ENCODE assay signal across 9 cellular contexts in the genomic region with DNA sequence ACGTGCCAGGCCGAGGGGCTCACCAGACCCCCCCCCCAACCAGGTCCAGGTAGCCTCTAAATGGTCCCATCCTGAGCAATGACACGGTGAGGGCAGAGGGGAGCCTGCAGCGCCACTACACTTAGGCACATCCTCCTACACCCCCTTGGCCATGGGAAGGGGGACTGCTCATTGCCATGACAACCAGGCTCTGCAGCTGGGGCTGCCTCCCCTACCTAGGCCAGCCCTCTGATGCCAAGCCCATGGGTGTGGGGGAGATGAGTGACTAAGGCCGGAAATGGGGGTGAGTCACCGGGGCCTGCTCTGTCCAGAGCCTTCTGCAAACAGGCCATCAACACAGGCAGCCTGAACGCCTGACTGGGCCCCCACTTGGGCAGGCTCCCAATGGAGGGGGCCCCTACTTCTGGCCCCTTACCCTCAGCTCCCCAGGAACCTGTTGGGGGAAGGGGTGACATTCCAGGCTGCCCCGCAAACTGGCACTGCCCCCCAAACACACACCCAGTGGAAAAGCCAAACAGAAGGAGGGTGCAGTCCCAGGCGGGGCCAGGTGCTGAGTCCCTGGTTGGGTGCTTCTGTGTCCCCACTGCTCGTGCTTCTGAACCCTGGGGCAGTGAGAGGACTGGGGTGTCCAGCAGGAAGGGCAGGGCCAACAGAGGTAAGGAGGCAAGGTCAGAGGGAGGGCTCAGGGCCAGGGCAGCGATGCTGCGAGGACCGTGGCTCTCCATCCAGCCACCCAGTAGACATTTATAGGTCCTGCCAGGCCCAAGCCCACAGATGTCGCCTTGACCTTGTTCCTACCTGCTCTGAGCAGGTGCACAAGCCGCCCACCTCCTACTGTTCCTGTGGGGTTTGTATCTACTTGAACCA. TPM values are rescaled to one million over a fixed set of nuclear protein-coding genes. Genes with fewer than 3 reads are reported as not detected.
DNase-seq lines count a peak whose midpoint lies in the region; TF ChIP-seq lines count a peak whose summit lies in the region.
"Had no signal": no experiment of that assay in that cellular context is flagged by ENCODE, and none has a peak within 500 bp of the region (broad histone marks: within the 10 kb centered on the region; RNA-seq: fewer than 3 reads in every experiment).

No MANE protein-coding gene starts in this region.

- CTCF ChIA-PET in GM10248 (lab: Yijun Ruan, JAX), result interaction anchor here (1.0 to 2.0 kb wide), 5 partner anchors 8 to 73 kb away, joined by 3 to 9 read pairs (median 5); partner anchors contain the start of genes ACBD4 and PLCD3

- H3K27ac ChIP-seq in esophagus muscularis mucosa (replicated peaks in 1 of 4) (peak overlapping the region; percentile 52 to 63 (median 56)), prostate gland (no peak overlapping the region)

- DNase-seq in activated gamma-delta T cell treated with Interleukin-2 at 50 U/mL for 16 hours, result peak; percentile 38
- no peak for DNase-seq in activated gamma-delta T cell (lab: John Stamatoyannopoulos, UW)
- peak; percentile 37 for DNase-seq in SK-MEL-5 (ENCODE audit: low read depth, low spot score)
- no peak for DNase-seq in esophagus muscularis mucosa (ENCODE audit: extremely low spot score)
- no peak for DNase-seq in prostate gland (ENCODE audit: low spot score)
- DNase-seq in COR-L47 (lab: John Stamatoyannopoulos, UW), result no peak
- no peak for DNase-seq in GM10248 (ENCODE audit: extremely low spot score)
- no peak for DNase-seq in NCI-H2107 treated with DMSO at 0.1 percent for 48 hours (lab: John Stamatoyannopoulos, UW; ENCODE audit: unreplicated experiment)
- DNase-seq: DND-41 had no signal

- H3K9me3 ChIP-seq in esophagus muscularis mucosa (no peaks in the 10 kb centered on the region), prostate gland (no peaks in the 10 kb centered on the region)

- in situ Hi-C loops in SK-MEL-5 (cut with HindIII; ENCODE audit: low pct_unique_long_range_greater_than_20kb, low sequenced_read_pairs), result no loop called here

- intact Hi-C loops in esophagus muscularis mucosa (cut with DNase I), result no loop called here
- intact Hi-C loops in prostate gland (cut with DNase I), result no loop called here

- 63% methylated on average over 14 of the region's 15 CpGs for WGBS in esophagus muscularis mucosa
- 67% methylated on average over 14 of the region's 15 CpGs for WGBS in prostate gland

- no peaks in the 10 kb centered on the region for H3K27me3 ChIP-seq in esophagus muscularis mucosa
- H3K27me3 ChIP-seq in prostate gland (replicated peaks; ENCODE audit: insufficient read depth), result no peaks in the 10 kb centered on the region

- no peak for TF ChIP-seq POLR2A in esophagus muscularis mucosa (IDR thresholded peaks at IDR 0.05; ENCODE audit: low read depth)
- TF ChIP-seq POLR2A in prostate gland (IDR thresholded peaks at IDR 0.05), result peak; percentile 38

- POLR2A ChIA-PET in GM10248 (lab: Yijun Ruan, JAX), result no interaction called here

- no peak overlapping the region for H3K4me3 ChIP-seq in esophagus muscularis mucosa
- no peak overlapping the region for H3K4me3 ChIP-seq in prostate gland

- no peak for TF ChIP-seq EP300 in esophagus muscularis mucosa (IDR thresholded peaks at IDR 0.05)

- TF ChIP-seq CTCF in esophagus muscularis mucosa (IDR thresholded peaks at IDR 0.05) (no peak), prostate gland (IDR thresholded peaks at IDR 0.05) (no peak), GM10248 (IDR thresholded peaks at IDR 0.05; ENCODE audit: control extremely low read depth, extremely low read depth, low read depth, missing control alignments) (no peak)

- H3K36me3 ChIP-seq in esophagus muscularis mucosa (peaks cover 0 to 21% (median 20%) of the 10 kb centered on the region in 4 donors), prostate gland (no peaks in the 10 kb centered on the region)

- H3K4me1 ChIP-seq in esophagus muscularis mucosa, result peaks cover 45 to 82% (median 74%) of the 10 kb centered on the region in 4 donors
- H3K4me1 ChIP-seq in prostate gland (replicated peaks), result peaks cover 5% of the 10 kb centered on the region

RNA-seq across cellular contexts. Expression of gene PLCD3, which starts 8.2 kb away (rescaled TPM):
- total RNA-seq in SK-MEL-5 (2014; rRNA removed; shearing (Covaris generic)), result 4.0 and 9.8 TPM in 2 replicates
- polyA plus RNA-seq in SK-MEL-5 (2015; cell fraction: cytosol; rRNA removed), result 31.2 and 36.3 TPM in 2 replicates
- 20.6 and 47.6 TPM in 2 replicates for polyA plus RNA-seq in SK-MEL-5 (2015; cell fraction: nucleus; rRNA removed)
- total RNA-seq in esophagus muscularis mucosa, result 100 to 1,000 TPM in 2 of 4 donors, 10 to 100 TPM in 2; 49.4 to 154 (median 106) TPM
- total RNA-seq in prostate gland, result 100 to 1,000 TPM in 1 of 2 donors, 10 to 100 TPM in 1; 34.7 to 154 TPM

RNA-seq across cellular contexts. Expression of gene ACBD4, which starts 11.3 kb away (rescaled TPM):
- 1.7 and 3.3 TPM in 2 replicates for total RNA-seq in SK-MEL-5 (2014; rRNA removed; shearing (Covaris generic))
- polyA plus RNA-seq in SK-MEL-5 (2015; cell fraction: cytosol; rRNA removed), result 4.2 and 5.6 TPM in 2 replicates
- polyA plus RNA-seq in SK-MEL-5 (2015; cell fraction: nucleus; rRNA removed), result 13.5 and 22.8 TPM in 2 replicates
- 10 to 100 TPM; 20.9 to 34.8 (median 23.5) TPM for total RNA-seq in esophagus muscularis mucosa
- 10 to 100 TPM; 18.8 to 23.3 TPM for total RNA-seq in prostate gland

RNA-seq across cellular contexts. Expression of gene HEXIM1, which starts 24.1 kb away (rescaled TPM):
- total RNA-seq in SK-MEL-5 (2014; rRNA removed; shearing (Covaris generic)), result 10.6 and 14.4 TPM in 2 replicates
- 31.6 and 32.3 TPM in 2 replicates for polyA plus RNA-seq in SK-MEL-5 (2015; cell fraction: cytosol; rRNA removed)
- polyA plus RNA-seq in SK-MEL-5 (2015; cell fraction: nucleus; rRNA removed), result 24.4 and 38.3 TPM in 2 replicates
- 10 to 100 TPM; 32.1 to 58.2 (median 45.3) TPM for total RNA-seq in esophagus muscularis mucosa
- 10 to 100 TPM; 34.5 to 67.1 TPM for total RNA-seq in prostate gland

RNA-seq across cellular contexts. Expression of gene HEXIM2, which starts 37.5 kb away (rescaled TPM):
- total RNA-seq in SK-MEL-5 (2014; rRNA removed; shearing (Covaris generic)), result 14.0 and 14.2 TPM in 2 replicates
- 25.3 and 28.3 TPM in 2 replicates for polyA plus RNA-seq in SK-MEL-5 (2015; cell fraction: cytosol; rRNA removed)
- 8.8 and 12.9 TPM in 2 replicates for polyA plus RNA-seq in SK-MEL-5 (2015; cell fraction: nucleus; rRNA removed)
- total RNA-seq in esophagus muscularis mucosa (1 to 10 TPM; 4.0 to 8.4 (median 7.0) TPM), prostate gland (10 to 100 TPM in 1 of 2 donors, 1 to 10 TPM in 1; 7.1 to 27.0 TPM)

Comparison
In these comparisons a context has a peak if more than half of its experiments do, and no peak if none do; other contexts are left out.
1. DNase-seq: peak in activated gamma-delta T cell treated with Interleukin-2 at 50 U/mL for 16 hours (single experiment) and SK-MEL-5 (single experiment); none in activated gamma-delta T cell (single experiment), esophagus muscularis mucosa (single experiment), prostate gland (single experiment), COR-L47 (single experiment), GM10248 (single experiment) and NCI-H2107 treated with DMSO at 0.1 percent for 48 hours (single experiment).
2. H3K27ac ChIP-seq: peak in esophagus muscularis mucosa (4 of 4); none in prostate gland (0 of 2).